In the genomic region with DNA sequence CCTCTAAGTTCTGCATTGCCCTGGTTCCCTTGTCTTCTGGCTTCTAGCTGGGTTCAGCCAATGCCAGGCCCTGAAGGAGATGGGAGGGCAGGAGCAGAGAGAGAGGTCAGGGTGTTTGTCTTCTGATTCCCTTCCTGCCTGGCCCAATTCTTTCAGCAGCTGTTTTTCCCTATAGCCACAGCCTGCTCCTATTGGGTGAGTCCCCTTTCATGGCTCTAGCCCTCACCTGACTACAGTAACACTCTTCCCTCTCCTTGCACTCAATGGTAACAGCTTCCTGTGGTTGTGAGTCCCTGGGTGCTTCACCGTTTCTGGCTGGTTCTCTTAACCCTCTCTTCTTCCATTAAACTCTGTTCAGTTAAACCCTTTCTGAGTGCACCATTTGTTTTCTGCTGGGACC, we compare ENCODE assay signal across 26 cellular contexts. TPM values are rescaled to one million over a fixed set of nuclear protein-coding genes. Genes with fewer than 3 reads are reported as not detected.
DNase-seq lines count a peak whose midpoint lies in the region; ATAC-seq and TF ChIP-seq lines count a peak whose summit lies in the region.
"Had no signal": no experiment of that assay in that cellular context is flagged by ENCODE, and none has a peak within 500 bp of the region (broad histone marks: within the 10 kb centered on the region; RNA-seq: fewer than 3 reads in every experiment).

No MANE protein-coding gene starts in this region.

- H3K36me3 ChIP-seq in Loucy (ENCODE audit: insufficient read depth, low read length) (no peaks in the 10 kb centered on the region), skeletal muscle satellite cell (ENCODE audit: insufficient read depth, low read length) (no peaks in the 10 kb centered on the region)
- H3K36me3 ChIP-seq: uterus had no signal

- H3K9me3 ChIP-seq in Loucy (ENCODE audit: insufficient read depth, low read depth, low read length) (no peaks in the 10 kb centered on the region), skeletal muscle satellite cell (replicated peaks; ENCODE audit: low read length) (no peaks in the 10 kb centered on the region)
- H3K9me3 ChIP-seq: testis, uterus had no signal

- CTCF ChIA-PET in T-cell (lab: Charles Lee) = interaction anchor here in 1 of 2 donors (0.9 kb wide), 1 partner anchor 45 kb away, joined by 3 read pairs; no protein-coding TSS in a partner anchor

- peak overlapping the region; percentile 26 for H2AFZ ChIP-seq in Loucy (ENCODE audit: low read length)

- no peaks in the 10 kb centered on the region for H3F3A ChIP-seq in Loucy (ENCODE audit: low read depth)

- no peaks in the 10 kb centered on the region for H4K20me1 ChIP-seq in Loucy (ENCODE audit: insufficient read depth, low read length, poor library complexity, severe bottlenecking)

- POLR2A ChIA-PET in T-cell (lab: Charles Lee) = no interaction called here

- H3K4me1 Mint-ChIP-seq in chondrocyte (ENCODE audit: low read depth) (peaks cover 11% of the 10 kb centered on the region), T-cell (peaks cover 0 to under 1% (median 0%) of the 10 kb centered on the region in 3 donors)

- no peaks in the 10 kb centered on the region for H3K9me3 Mint-ChIP-seq in chondrocyte (ENCODE audit: low read depth)
- no peaks in the 10 kb centered on the region for H3K9me3 Mint-ChIP-seq in T-cell
- H3K9me3 Mint-ChIP-seq: activated T-cell treated with anti-CD3 and anti-CD28 coated beads, Interleukin-2, amount 50 U/mL, for 4 hours had no signal

- peaks cover 11% of the 10 kb centered on the region for H3K4me1 ChIP-seq in Loucy (ENCODE audit: insufficient read depth, low read length, poor library complexity, severe bottlenecking)
- H3K4me1 ChIP-seq in skeletal muscle satellite cell (ENCODE audit: control insufficient read depth, insufficient read depth, low read length) = peaks cover 20% of the 10 kb centered on the region
- H3K4me1 ChIP-seq: testis, uterus had no signal

- ATAC-seq in T-cell (replicated peaks in 1 of 4) = no peak

- H3K79me2 ChIP-seq in Loucy (ENCODE audit: insufficient read depth, low read length) = no peaks in the 10 kb centered on the region

- H3K27ac Mint-ChIP-seq in chondrocyte (ENCODE audit: unreplicated experiment) (peak overlapping the region; percentile 89), T-cell (no peak overlapping the region)
- H3K27ac Mint-ChIP-seq: activated naive CD4-positive, alpha-beta T cell treated with anti-CD3 and anti-CD28 coated beads for 36 hours had no signal

- no peak overlapping the region for H3K4me3 ChIP-seq in Loucy (ENCODE audit: low read length, poor library complexity, severe bottlenecking)
- H3K4me3 ChIP-seq in skeletal muscle satellite cell (ENCODE audit: low read length) = no peak overlapping the region
- H3K4me3 ChIP-seq: skin epidermis, testis, uterus had no signal

- H3K9me2 ChIP-seq in Loucy (replicated peaks; ENCODE audit: low read depth, low read length) = no peaks in the 10 kb centered on the region

- H3K27me3 ChIP-seq in Loucy (ENCODE audit: insufficient read depth, low read length, poor library complexity, severe bottlenecking) = no peaks in the 10 kb centered on the region
- no peaks in the 10 kb centered on the region for H3K27me3 ChIP-seq in skeletal muscle satellite cell (ENCODE audit: control insufficient read depth, insufficient read depth, low read length)
- H3K27me3 ChIP-seq: testis, uterus had no signal

- TF ChIP-seq CTCF in Loucy (conservative IDR thresholded peaks at IDR 0.05; ENCODE audit: low read length) (no peak), chondrocyte (IDR thresholded peaks at IDR 0.05) (no peak)

- H3K27me3 Mint-ChIP-seq in chondrocyte (ENCODE audit: low read depth) (peaks cover 2% of the 10 kb centered on the region), T-cell (peaks cover 3 to 12% of the 10 kb centered on the region in 2 donors)

- H3K4me2 ChIP-seq in Loucy (ENCODE audit: low read depth, low read length, poor library complexity, severe bottlenecking) (no peak overlapping the region), skeletal muscle satellite cell (ENCODE audit: low read length) (peak overlapping the region; percentile 6)

- no peaks in the 10 kb centered on the region for H3K36me3 Mint-ChIP-seq in chondrocyte (ENCODE audit: low read depth)
- no peaks in the 10 kb centered on the region for H3K36me3 Mint-ChIP-seq in T-cell

- DNase-seq in EH (ENCODE audit: low read depth) (peak; percentile 6), chondrocyte (ENCODE audit: low spot score) (no peak), 8988T (no peak), T-cell (no peak), D341Med (ENCODE audit: low spot score) (no peak)
- DNase-seq: activated T-cell treated with anti-CD3 and anti-CD28 coated beads, Interleukin-2, amount 50 U/mL, for 4 hours; caudate nucleus; head of caudate nucleus; KBM-7; NCI-H1092; NCI-H187 treated with DMSO at 0.1 percent for 48 hours; NCI-H2227 treated with DMSO at 0.1 percent for 48 hours; NCI-H748 treated with DMSO at 0.1 percent for 48 hours; nucleus accumbens; stimulated activated CD4-positive, alpha-beta T cell treated with anti-CD3 and anti-CD28 coated beads, Interleukin-1b, Interleukin-23, amount 100 ng/mL, for 48 hours; T-helper 2 cell; testis; uterus had no signal

- H3K9ac ChIP-seq in Loucy (ENCODE audit: low read depth, low read length, poor library complexity, severe bottlenecking) (no peak overlapping the region), skeletal muscle satellite cell (ENCODE audit: low read depth, low read length) (peak overlapping the region; percentile 4)

- H3K4me3 Mint-ChIP-seq in chondrocyte (ENCODE audit: unreplicated experiment) = no peak overlapping the region
- no peak overlapping the region for H3K4me3 Mint-ChIP-seq in T-cell
- H3K4me3 Mint-ChIP-seq: activated CD4-positive, alpha-beta T cell treated with anti-CD3 and anti-CD28 coated beads for 36 hours; activated naive CD4-positive, alpha-beta T cell treated with anti-CD3 and anti-CD28 coated beads for 36 hours; activated T-cell treated with anti-CD3 and anti-CD28 coated beads, Interleukin-2, amount 50 U/mL, for 4 hours had no signal

RNA-seq across cellular contexts. Expression of a gene that starts 17.1 kb away (rescaled TPM):
- total RNA-seq in chondrocyte = not detected in 3 replicates
- not detected in 2 replicates for total RNA-seq in skeletal muscle satellite cell (2012; rRNA removed)
- total RNA-seq in T-cell = not detected
- total RNA-seq: activated CD4-positive, alpha-beta T cell treated with anti-CD3 and anti-CD28 coated beads for 36 hours; activated CD8-positive, alpha-beta memory T cell treated with anti-CD3 and anti-CD28 coated beads for 36 hours; activated naive CD4-positive, alpha-beta T cell treated with anti-CD3 and anti-CD28 coated beads for 36 hours; activated T-cell treated with anti-CD3 and anti-CD28 coated beads, Interleukin-2, amount 50 U/mL, for 4 hours; dermis microvascular lymphatic vessel endothelial cell; RPMI7951 had no signal

RNA-seq across cellular contexts. Expression of a gene that starts 33.5 kb away (rescaled TPM):
- total RNA-seq in chondrocyte = 67.4 to 74.9 TPM (median 69.0 TPM) in 3 replicates
- 222 and 323 TPM in 2 replicates for total RNA-seq in skeletal muscle satellite cell (2012; rRNA removed)
- 10 to 100 TPM; 56.7 to 78.4 (median 64.4) TPM for total RNA-seq in T-cell
